21 cellular contexts compared by ENCODE assay signal in the genomic region with DNA sequence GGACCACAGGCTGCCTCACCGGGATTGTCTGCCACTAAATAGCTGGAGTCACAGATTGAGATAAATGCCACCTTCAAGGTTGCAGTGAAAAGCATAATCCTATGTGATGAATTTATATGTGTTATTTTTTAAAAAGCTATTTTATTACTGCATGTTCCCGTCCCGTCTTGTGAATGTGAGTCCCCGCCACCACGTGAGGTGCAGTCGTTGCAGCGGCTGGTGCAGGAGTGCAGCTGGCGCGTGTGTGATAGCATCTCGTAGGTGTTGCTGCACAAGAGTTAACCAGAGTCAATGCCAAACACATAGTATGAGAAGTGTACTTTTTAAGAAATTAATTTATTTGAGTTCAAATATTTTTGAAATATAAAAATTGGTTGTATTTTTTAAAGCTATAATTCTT. TPM values are rescaled to one million over a fixed set of nuclear protein-coding genes. Genes with fewer than 3 reads are reported as not detected.
"Had no signal": no experiment of that assay in that cellular context is flagged by ENCODE, and none has a peak within 500 bp of the region (broad histone marks: within the 10 kb centered on the region; RNA-seq: fewer than 3 reads in every experiment).

No MANE protein-coding gene starts in this region.

- H3K9me3 Mint-ChIP-seq: activated naive CD8-positive, alpha-beta T cell treated with anti-CD3 and anti-CD28 coated beads for 36 hours; activated T-helper 1 cell treated with anti-CD3 and anti-CD28 coated beads, Interleukin-12 subunit alpha, Interleukin-12 subunit beta, Interleukin-2, Interleukin-4 antibody, amounts not matched to agents 30 ng/mL and 10 ng/mL and 1 ng/mL, durations not matched to agents 14 hours and 24 hours and 36 hours; dendritic cell treated with granulocyte-macrophage colony-stimulating factor and Interleukin-4, amounts not matched to agents 40 ng/mL and 50 ng/mL, for 4 days; nephron; stimulated activated memory B cell treated with anti-CD40 and anti-IgM and Interleukin-4, amounts not matched to agents 10 μg/mL and 1 μg/mL and 100 μg/mL, for 72 hours had no signal

- H3K4me1 Mint-ChIP-seq: nephron had no signal

- DNase-seq: activated CD4-positive, alpha-beta T cell treated with anti-CD3 and anti-CD28 coated beads for 1 hour; activated naive CD8-positive, alpha-beta T cell treated with anti-CD3 and anti-CD28 coated beads for 36 hours; amniotic stem cell; effector CD8-positive, alpha-beta T cell; gastrocnemius medialis; heart left ventricle; kidney; midbrain; spleen; stimulated activated CD4-positive, alpha-beta T cell treated with anti-CD3 and anti-CD28 coated beads, Interleukin-4, amount 100 ng/mL, for 4 hours; T-helper 2 cell; thyroid gland had no signal

- H3K4me3 Mint-ChIP-seq: activated naive CD8-positive, alpha-beta T cell treated with anti-CD3 and anti-CD28 coated beads for 36 hours; activated T-helper 1 cell treated with anti-CD3 and anti-CD28 coated beads, Interleukin-12 subunit alpha, Interleukin-12 subunit beta, Interleukin-2, Interleukin-4 antibody, amounts not matched to agents 30 ng/mL and 10 ng/mL and 1 ng/mL, durations not matched to agents 14 hours and 24 hours and 36 hours; dendritic cell treated with granulocyte-macrophage colony-stimulating factor and Interleukin-4, amounts not matched to agents 40 ng/mL and 50 ng/mL, for 4 days; nephron; stimulated activated memory B cell treated with anti-CD40 and anti-IgM and Interleukin-4, amounts not matched to agents 10 μg/mL and 1 μg/mL and 100 μg/mL, for 72 hours had no signal

- H3K27ac Mint-ChIP-seq: activated naive CD8-positive, alpha-beta T cell treated with anti-CD3 and anti-CD28 coated beads for 36 hours; activated T-helper 1 cell treated with anti-CD3 and anti-CD28 coated beads, Interleukin-12 subunit alpha, Interleukin-12 subunit beta, Interleukin-2, Interleukin-4 antibody, amounts not matched to agents 30 ng/mL and 10 ng/mL and 1 ng/mL, durations not matched to agents 14 hours and 24 hours and 36 hours; dendritic cell treated with granulocyte-macrophage colony-stimulating factor and Interleukin-4, amounts not matched to agents 40 ng/mL and 50 ng/mL, for 4 days; nephron; stimulated activated memory B cell treated with anti-CD40 and anti-IgM and Interleukin-4, amounts not matched to agents 10 μg/mL and 1 μg/mL and 100 μg/mL, for 72 hours had no signal

- H3K27me3 Mint-ChIP-seq: activated naive CD8-positive, alpha-beta T cell treated with anti-CD3 and anti-CD28 coated beads for 36 hours; dendritic cell treated with granulocyte-macrophage colony-stimulating factor and Interleukin-4, amounts not matched to agents 40 ng/mL and 50 ng/mL, for 4 days; stimulated activated memory B cell treated with anti-CD40 and anti-IgM and Interleukin-4, amounts not matched to agents 10 μg/mL and 1 μg/mL and 100 μg/mL, for 72 hours had no signal

- ATAC-seq: esophagus mucosa; gastrocnemius medialis; heart left ventricle; left lobe of liver; stimulated activated memory B cell treated with anti-CD40 and anti-IgM and Interleukin-4, amounts not matched to agents 10 μg/mL and 1 μg/mL and 100 μg/mL, for 72 hours had no signal

RNA-seq across cellular contexts. Expression of a gene that starts 50.0 kb away (rescaled TPM):
- total RNA-seq: activated CD8-positive, alpha-beta memory T cell treated with anti-CD3 and anti-CD28 coated beads for 36 hours; activated T-helper 1 cell treated with anti-CD3 and anti-CD28 coated beads, Interleukin-12 subunit alpha, Interleukin-12 subunit beta, Interleukin-2, Interleukin-4 antibody, amounts not matched to agents 30 ng/mL and 10 ng/mL and 1 ng/mL, durations not matched to agents 14 hours and 24 hours and 36 hours; cardiac muscle cell; chondrocyte; gastrocnemius medialis; heart left ventricle; spleen had no signal
